Comparison of ENCODE assay signal across 1 cellular context in the genomic region with DNA sequence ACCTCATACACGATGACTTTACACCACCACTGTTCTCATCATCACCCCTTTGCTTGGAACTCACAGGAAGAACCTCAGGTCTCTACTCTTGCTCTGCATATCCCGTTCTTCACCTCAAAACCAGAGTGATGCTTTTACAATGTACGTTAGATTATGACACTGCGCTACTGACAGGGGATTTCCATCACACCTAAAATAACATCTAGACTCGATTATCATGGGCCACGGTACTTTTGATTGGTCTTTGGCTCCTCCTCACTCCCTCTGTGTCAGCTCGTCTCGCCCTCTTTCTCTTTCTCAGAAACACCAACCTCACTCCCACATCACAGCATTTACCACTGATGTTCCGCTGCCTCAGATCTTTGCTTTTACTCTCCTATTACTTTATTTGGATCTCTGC.
A peak's percentile ranks its signal among the peaks of the same experiment; 100 is the strongest.
TF ChIP-seq lines count a peak whose summit lies in the region.

No MANE protein-coding gene starts in this region.

TF ChIP-seq in GM12878, 131 proteins besides CTCF, POLR2A, EP300 and RAD21 (continued from another document and continues in another):
- TF ChIP-seq, protein P1, sequence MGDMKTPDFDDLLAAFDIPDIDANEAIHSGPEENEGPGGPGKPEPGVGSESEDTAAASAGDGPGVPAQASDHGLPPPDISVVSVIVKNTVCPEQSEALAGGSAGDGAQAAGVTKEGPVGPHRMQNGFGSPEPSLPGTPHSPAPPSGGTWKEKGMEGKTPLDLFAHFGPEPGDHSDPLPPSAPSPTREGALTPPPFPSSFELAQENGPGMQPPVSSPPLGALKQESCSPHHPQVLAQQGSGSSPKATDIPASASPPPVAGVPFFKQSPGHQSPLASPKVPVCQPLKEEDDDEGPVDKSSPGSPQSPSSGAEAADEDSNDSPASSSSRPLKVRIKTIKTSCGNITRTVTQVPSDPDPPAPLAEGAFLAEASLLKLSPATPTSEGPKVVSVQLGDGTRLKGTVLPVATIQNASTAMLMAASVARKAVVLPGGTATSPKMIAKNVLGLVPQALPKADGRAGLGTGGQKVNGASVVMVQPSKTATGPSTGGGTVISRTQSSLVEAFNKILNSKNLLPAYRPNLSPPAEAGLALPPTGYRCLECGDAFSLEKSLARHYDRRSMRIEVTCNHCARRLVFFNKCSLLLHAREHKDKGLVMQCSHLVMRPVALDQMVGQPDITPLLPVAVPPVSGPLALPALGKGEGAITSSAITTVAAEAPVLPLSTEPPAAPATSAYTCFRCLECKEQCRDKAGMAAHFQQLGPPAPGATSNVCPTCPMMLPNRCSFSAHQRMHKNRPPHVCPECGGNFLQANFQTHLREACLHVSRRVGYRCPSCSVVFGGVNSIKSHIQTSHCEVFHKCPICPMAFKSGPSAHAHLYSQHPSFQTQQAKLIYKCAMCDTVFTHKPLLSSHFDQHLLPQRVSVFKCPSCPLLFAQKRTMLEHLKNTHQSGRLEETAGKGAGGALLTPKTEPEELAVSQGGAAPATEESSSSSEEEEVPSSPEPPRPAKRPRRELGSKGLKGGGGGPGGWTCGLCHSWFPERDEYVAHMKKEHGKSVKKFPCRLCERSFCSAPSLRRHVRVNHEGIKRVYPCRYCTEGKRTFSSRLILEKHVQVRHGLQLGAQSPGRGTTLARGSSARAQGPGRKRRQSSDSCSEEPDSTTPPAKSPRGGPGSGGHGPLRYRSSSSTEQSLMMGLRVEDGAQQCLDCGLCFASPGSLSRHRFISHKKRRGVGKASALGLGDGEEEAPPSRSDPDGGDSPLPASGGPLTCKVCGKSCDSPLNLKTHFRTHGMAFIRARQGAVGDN (IDR thresholded peaks at IDR 0.05): no peak
- TF ChIP-seq PAX8 (IDR thresholded peaks at IDR 0.05) (no peak), CUX1 (IDR thresholded peaks at IDR 0.05; ENCODE audit: insufficient replicate concordance, low read depth, low read length) (no peak), SMC3 (IDR thresholded peaks at IDR 0.05; ENCODE audit: borderline replicate concordance, low read length) (no peak), DPF2 (IDR thresholded peaks at IDR 0.05) (peak; percentile 38; the same call in 1 of the 2 replicates), TCF12 (IDR thresholded peaks at IDR 0.05; ENCODE audit: low read depth, low read length) (no peak), SP1 (IDR thresholded peaks at IDR 0.05; ENCODE audit: low read depth, low read length) (no peak), IRF3 (IDR thresholded peaks at IDR 0.05) (no peak), ZNF217 (IDR thresholded peaks at IDR 0.05) (no peak), CBFB (IDR thresholded peaks at IDR 0.05; ENCODE audit: low read depth) (no peak), E2F8 (IDR thresholded peaks at IDR 0.05; ENCODE audit: low read depth, partially characterized antibody) (no peak), ZNF384 (IDR thresholded peaks at IDR 0.05; ENCODE audit: borderline replicate concordance, low read depth, low read length) (no peak), ZBTB33 (IDR thresholded peaks at IDR 0.05) (no peak), FOXK2 (IDR thresholded peaks at IDR 0.05) (no peak), IRF4 (IDR thresholded peaks at IDR 0.05; ENCODE audit: low read depth, low read length) (no peak), MYB (IDR thresholded peaks at IDR 0.05; ENCODE audit: borderline replicate concordance, low read depth, low read length) (no peak), ZNF622 (IDR thresholded peaks at IDR 0.05) (no peak), ZNF592 (IDR thresholded peaks at IDR 0.05) (no peak), TAF1 (IDR thresholded peaks at IDR 0.05; ENCODE audit: borderline replicate concordance, low read depth, low read length) (no peak), EED (IDR thresholded peaks at IDR 0.05; ENCODE audit: low read depth) (no peak), SMAD1 (IDR thresholded peaks at IDR 0.05; ENCODE audit: low read depth, partially characterized antibody) (no peak), JUND (IDR thresholded peaks at IDR 0.05; ENCODE audit: low read depth, low read length) (no peak), NBN (IDR thresholded peaks at IDR 0.05) (peak; percentile 81; the same call in 1 of the 2 replicates), PRDM15 (CRISPR knock-in tag; IDR thresholded peaks at IDR 0.05) (no peak), CEBPB (IDR thresholded peaks at IDR 0.05; ENCODE audit: borderline replicate concordance in 1 of 2, low read depth in 2 of 2, low read length in 2 of 2) (no peak)
- TF ChIP-seq, protein P2, sequence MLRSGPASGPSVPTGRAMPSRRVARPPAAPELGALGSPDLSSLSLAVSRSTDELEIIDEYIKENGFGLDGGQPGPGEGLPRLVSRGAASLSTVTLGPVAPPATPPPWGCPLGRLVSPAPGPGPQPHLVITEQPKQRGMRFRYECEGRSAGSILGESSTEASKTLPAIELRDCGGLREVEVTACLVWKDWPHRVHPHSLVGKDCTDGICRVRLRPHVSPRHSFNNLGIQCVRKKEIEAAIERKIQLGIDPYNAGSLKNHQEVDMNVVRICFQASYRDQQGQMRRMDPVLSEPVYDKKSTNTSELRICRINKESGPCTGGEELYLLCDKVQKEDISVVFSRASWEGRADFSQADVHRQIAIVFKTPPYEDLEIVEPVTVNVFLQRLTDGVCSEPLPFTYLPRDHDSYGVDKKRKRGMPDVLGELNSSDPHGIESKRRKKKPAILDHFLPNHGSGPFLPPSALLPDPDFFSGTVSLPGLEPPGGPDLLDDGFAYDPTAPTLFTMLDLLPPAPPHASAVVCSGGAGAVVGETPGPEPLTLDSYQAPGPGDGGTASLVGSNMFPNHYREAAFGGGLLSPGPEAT (IDR thresholded peaks at IDR 0.05; ENCODE audit: low read depth): peak; percentile 90
